Comparison of ENCODE assay signal across 11 cellular contexts in genomic region chr13:47417485-47417884, GRCh38.
"Had no signal": no experiment of that assay in that cellular context is flagged by ENCODE, and none has a peak within 500 bp of the region (broad histone marks: within the 10 kb centered on the region; RNA-seq: fewer than 3 reads in every experiment).

No MANE protein-coding gene starts in this region.

- H3K36me3 ChIP-seq: HAP-1 had no signal

- H3K4me3 ChIP-seq: GM23248, GM23338, HAP-1 had no signal

- H3K4me2 ChIP-seq: GM23338 had no signal

- H3K4me1 ChIP-seq: HAP-1 had no signal

- ATAC-seq: GM23338, HCT116 had no signal

- DNase-seq: GM23248, GOT3, H7, H9, HCEC 1CT, HFFc6 had no signal

- H3K9ac ChIP-seq: GM23248 had no signal

- H3K27ac ChIP-seq: GM23248 had no signal

- FAIRE-seq: H1, H54 had no signal

- H3K9me3 ChIP-seq: HAP-1 had no signal

- H2AFZ ChIP-seq: GM23248, GM23338 had no signal
